Comparison of ENCODE assay signal across 25 cellular contexts in the genomic region with DNA sequence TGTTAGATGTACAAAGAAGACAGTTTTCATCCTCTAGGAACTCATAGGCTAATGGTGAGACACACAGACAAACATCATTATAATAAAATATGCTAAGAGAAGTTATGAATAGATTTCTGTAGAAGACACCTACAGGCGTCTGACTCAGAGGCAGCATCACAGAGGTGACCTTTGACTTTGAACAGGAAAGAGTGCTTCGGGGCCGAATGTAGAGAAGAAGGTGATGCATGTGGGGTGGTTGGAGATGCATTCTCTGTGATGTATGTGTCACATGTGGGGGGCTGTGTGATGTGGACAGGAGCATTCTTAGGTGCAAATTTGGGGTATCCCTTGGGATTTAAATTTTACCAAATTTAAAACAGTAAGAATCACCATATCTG. TPM values are rescaled to one million over a fixed set of nuclear protein-coding genes. Genes with fewer than 3 reads are reported as not detected.
A peak's percentile ranks its signal among the peaks of the same experiment; 100 is the strongest.
DNase-seq lines count a peak whose midpoint lies in the region; ATAC-seq and TF ChIP-seq lines count a peak whose summit lies in the region.
"Had no signal": no experiment of that assay in that cellular context is flagged by ENCODE, and none has a peak within 500 bp of the region (broad histone marks: within the 10 kb centered on the region; RNA-seq: fewer than 3 reads in every experiment).

No MANE protein-coding gene starts in this region.

- no peak overlapping the region for H3K4me3 Mint-ChIP-seq in activated T-cell treated with anti-CD3 and anti-CD28 coated beads, Interleukin-2, amount 50 U/mL, for 4 hours
- H3K4me3 Mint-ChIP-seq in activated T-cell treated with anti-CD3 and anti-CD28 coated beads, Interleukin-2, amount 50 U/mL, for 24 hours: no peak overlapping the region
- H3K4me3 Mint-ChIP-seq in GM23338: peak overlapping the region; percentile 77; the same call in 1 of the 3 replicates
- H3K4me3 Mint-ChIP-seq in activated T-helper 2 cell treated with anti-CD3 and anti-CD28 coated beads, Interferon-gamma antibody, Interleukin-2, Interleukin-4, amounts not matched to agents 10 μg/mL and 5 μg/mL and 100 μg/mL, durations not matched to agents 14 hours and 24 hours and 36 hours (ENCODE audit: low read depth): no peak overlapping the region
- H3K4me3 Mint-ChIP-seq: activated naive CD4-positive, alpha-beta T cell treated with anti-CD3 and anti-CD28 coated beads, Interleukin-2, amount 50 U/mL, for 24 hours; central memory CD8-positive, alpha-beta T cell; mesothelial cell of epicardium had no signal

- no peak overlapping the region for H2AFZ ChIP-seq in GM23338

- peaks cover 17% of the 10 kb centered on the region for H3K27me3 Mint-ChIP-seq in activated T-cell treated with anti-CD3 and anti-CD28 coated beads, Interleukin-2, amount 50 U/mL, for 4 hours (ENCODE audit: low read depth)
- H3K27me3 Mint-ChIP-seq in activated T-cell treated with anti-CD3 and anti-CD28 coated beads, Interleukin-2, amount 50 U/mL, for 24 hours: peaks cover 17% of the 10 kb centered on the region
- peaks cover 10% of the 10 kb centered on the region for H3K27me3 Mint-ChIP-seq in GM23338 (ENCODE audit: insufficient read depth, low read depth, poor library complexity)
- no peaks in the 10 kb centered on the region for H3K27me3 Mint-ChIP-seq in activated T-helper 2 cell treated with anti-CD3 and anti-CD28 coated beads, Interferon-gamma antibody, Interleukin-2, Interleukin-4, amounts not matched to agents 10 μg/mL and 5 μg/mL and 100 μg/mL, durations not matched to agents 14 hours and 24 hours and 36 hours (ENCODE audit: low read depth)

- no peaks in the 10 kb centered on the region for H3K9me2 ChIP-seq in GM23338 (ENCODE audit: insufficient read depth)

- peaks cover 27% of the 10 kb centered on the region for H3K4me1 ChIP-seq in GM23338 (ENCODE audit: insufficient read depth)
- H3K4me1 ChIP-seq: SJSA1 had no signal

- no peaks in the 10 kb centered on the region for H3K27me3 ChIP-seq in GM23338 (ENCODE audit: insufficient read depth)
- H3K27me3 ChIP-seq: BLaER1 treated with 17β-estradiol and CSF1 and Interleukin-3, amounts not matched to agents 10 nM and 100 nM; SJSA1 had no signal

- H3K4me2 ChIP-seq in GM23338: no peak overlapping the region
- H3K4me2 ChIP-seq: BLaER1 treated with 17β-estradiol and CSF1 and Interleukin-3, amounts not matched to agents 10 nM and 100 nM; smooth muscle cell had no signal

- no peak overlapping the region for H3K27ac ChIP-seq in GM23338 (ENCODE audit: low read depth)
- H3K27ac ChIP-seq: BLaER1 treated with 17β-estradiol and CSF1 and Interleukin-3, amounts not matched to agents 10 nM and 100 nM; SJSA1 had no signal

- peaks cover 16% of the 10 kb centered on the region for H3F3A ChIP-seq in GM23338 (replicated peaks; ENCODE audit: low read depth)

- DNase-seq in activated T-cell treated with anti-CD3 and anti-CD28 coated beads, Interleukin-2, amount 50 U/mL, for 4 hours: no peak
- DNase-seq in activated T-cell treated with anti-CD3 and anti-CD28 coated beads, Interleukin-2, amount 50 U/mL, for 24 hours: no peak
- DNase-seq in GM23338 (ENCODE audit: low spot score) (no peak), amygdala (lab: John Stamatoyannopoulos, UW) (no peak)
- no peak for DNase-seq in activated T-helper 2 cell treated with anti-CD3 and anti-CD28 coated beads, Interferon-gamma antibody, Interleukin-2, Interleukin-4, amounts not matched to agents 10 μg/mL and 5 μg/mL and 100 μg/mL, durations not matched to agents 14 hours and 24 hours and 36 hours (ENCODE audit: low spot score)
- peak; percentile 12 to 29 for DNase-seq in stimulated activated CD8-positive, alpha-beta memory T cell treated with anti-CD3 and anti-CD28 coated beads, Interleukin-15, amount 100 ng/mL, for 48 hours (ENCODE audit: low read depth in 2 of 2)
- DNase-seq: activated CD4-positive, alpha-beta T cell treated with anti-CD3 and anti-CD28 coated beads for 4 hours; dermis blood vessel endothelial cell; DND-41; H7; left ventricle myocardium superior; naive thymus-derived CD8-positive, alpha-beta T cell; NCI-H1048; NCI-H187; substantia nigra; T-helper 1 cell had no signal

- peak; percentile 67 to 70 for ATAC-seq in activated T-cell treated with anti-CD3 and anti-CD28 coated beads, Interleukin-2, amount 50 U/mL, for 4 hours
- ATAC-seq in GM23338: no peak
- no peak for ATAC-seq in HG03571 (IDR thresholded peaks at IDR 0.05; ENCODE audit: unreplicated experiment)
- ATAC-seq: left ventricle myocardium superior; naive thymus-derived CD8-positive, alpha-beta T cell had no signal

- intact Hi-C loops in activated T-helper 2 cell treated with anti-CD3 and anti-CD28 coated beads, Interferon-gamma antibody, Interleukin-2, Interleukin-4, amounts not matched to agents 10 μg/mL and 5 μg/mL and 100 μg/mL, durations not matched to agents 14 hours and 24 hours and 36 hours (cut with micrococcal nuclease): no loop called here

- H3K4me1 Mint-ChIP-seq in activated T-cell treated with anti-CD3 and anti-CD28 coated beads, Interleukin-2, amount 50 U/mL, for 4 hours (ENCODE audit: low read depth): peaks cover 3% of the 10 kb centered on the region
- H3K4me1 Mint-ChIP-seq in activated T-cell treated with anti-CD3 and anti-CD28 coated beads, Interleukin-2, amount 50 U/mL, for 24 hours (ENCODE audit: low read depth): peaks cover 22% of the 10 kb centered on the region
- H3K4me1 Mint-ChIP-seq in GM23338: peaks cover 48% of the 10 kb centered on the region
- H3K4me1 Mint-ChIP-seq in activated T-helper 2 cell treated with anti-CD3 and anti-CD28 coated beads, Interferon-gamma antibody, Interleukin-2, Interleukin-4, amounts not matched to agents 10 μg/mL and 5 μg/mL and 100 μg/mL, durations not matched to agents 14 hours and 24 hours and 36 hours (ENCODE audit: low read depth): peaks cover 10% of the 10 kb centered on the region
- H3K4me1 Mint-ChIP-seq: central memory CD8-positive, alpha-beta T cell; mesothelial cell of epicardium had no signal

- H3K79me2 ChIP-seq in GM23338 (replicated peaks; ENCODE audit: insufficient read depth): no peaks in the 10 kb centered on the region

- no peaks in the 10 kb centered on the region for H3K36me3 ChIP-seq in GM23338 (ENCODE audit: insufficient read depth)
- H3K36me3 ChIP-seq: BLaER1 treated with 17β-estradiol and CSF1 and Interleukin-3, amounts not matched to agents 10 nM and 100 nM; SJSA1 had no signal

- H3K9me3 Mint-ChIP-seq in activated T-cell treated with anti-CD3 and anti-CD28 coated beads, Interleukin-2, amount 50 U/mL, for 4 hours: no peaks in the 10 kb centered on the region
- no peaks in the 10 kb centered on the region for H3K9me3 Mint-ChIP-seq in activated T-cell treated with anti-CD3 and anti-CD28 coated beads, Interleukin-2, amount 50 U/mL, for 24 hours
- no peaks in the 10 kb centered on the region for H3K9me3 Mint-ChIP-seq in GM23338
- H3K9me3 Mint-ChIP-seq in activated T-helper 2 cell treated with anti-CD3 and anti-CD28 coated beads, Interferon-gamma antibody, Interleukin-2, Interleukin-4, amounts not matched to agents 10 μg/mL and 5 μg/mL and 100 μg/mL, durations not matched to agents 14 hours and 24 hours and 36 hours: no peaks in the 10 kb centered on the region
- H3K9me3 Mint-ChIP-seq: activated naive CD4-positive, alpha-beta T cell treated with anti-CD3 and anti-CD28 coated beads, Interleukin-2, amount 50 U/mL, for 24 hours; central memory CD8-positive, alpha-beta T cell; mesothelial cell of epicardium; naive thymus-derived CD8-positive, alpha-beta T cell had no signal

- no peaks in the 10 kb centered on the region for H3K36me3 Mint-ChIP-seq in activated T-cell treated with anti-CD3 and anti-CD28 coated beads, Interleukin-2, amount 50 U/mL, for 4 hours (ENCODE audit: insufficient read depth)
- no peaks in the 10 kb centered on the region for H3K36me3 Mint-ChIP-seq in activated T-cell treated with anti-CD3 and anti-CD28 coated beads, Interleukin-2, amount 50 U/mL, for 24 hours (ENCODE audit: low read depth)
- H3K36me3 Mint-ChIP-seq in GM23338 (ENCODE audit: low read depth): no peaks in the 10 kb centered on the region
- no peaks in the 10 kb centered on the region for H3K36me3 Mint-ChIP-seq in activated T-helper 2 cell treated with anti-CD3 and anti-CD28 coated beads, Interferon-gamma antibody, Interleukin-2, Interleukin-4, amounts not matched to agents 10 μg/mL and 5 μg/mL and 100 μg/mL, durations not matched to agents 14 hours and 24 hours and 36 hours (ENCODE audit: low read depth)
- H3K36me3 Mint-ChIP-seq: mesothelial cell of epicardium had no signal

- no peak overlapping the region for H3K27ac Mint-ChIP-seq in activated T-cell treated with anti-CD3 and anti-CD28 coated beads, Interleukin-2, amount 50 U/mL, for 24 hours
- H3K27ac Mint-ChIP-seq in GM23338: no peak overlapping the region
- peak overlapping the region; percentile 38 for H3K27ac Mint-ChIP-seq in activated T-helper 2 cell treated with anti-CD3 and anti-CD28 coated beads, Interferon-gamma antibody, Interleukin-2, Interleukin-4, amounts not matched to agents 10 μg/mL and 5 μg/mL and 100 μg/mL, durations not matched to agents 14 hours and 24 hours and 36 hours
- H3K27ac Mint-ChIP-seq: activated naive CD4-positive, alpha-beta T cell treated with anti-CD3 and anti-CD28 coated beads, Interleukin-2, amount 50 U/mL, for 24 hours; mesothelial cell of epicardium; naive thymus-derived CD8-positive, alpha-beta T cell had no signal

- no peaks in the 10 kb centered on the region for H4K20me1 ChIP-seq in GM23338 (replicated peaks; ENCODE audit: insufficient read depth)
- H4K20me1 ChIP-seq: BLaER1 treated with 17β-estradiol and CSF1 and Interleukin-3, amounts not matched to agents 10 nM and 100 nM had no signal

- H3K4me3 ChIP-seq in GM23338: no peak overlapping the region
- H3K4me3 ChIP-seq: BLaER1 treated with 17β-estradiol and CSF1 and Interleukin-3, amounts not matched to agents 10 nM and 100 nM; SJSA1; smooth muscle cell had no signal

- TF ChIP-seq CTCF in GM23338 (conservative IDR thresholded peaks at IDR 0.05; ENCODE audit: low read depth in 2 of 2): no peak

RNA-seq across cellular contexts. Expression of a gene that starts 6.8 kb away (rescaled TPM):
- total RNA-seq in activated T-cell treated with anti-CD3 and anti-CD28 coated beads, Interleukin-2, amount 50 U/mL, for 4 hours: not detected
- 4.0 and 5.2 TPM in 2 replicates for total RNA-seq in GM23338 (2014; rRNA removed; shearing (Covaris generic))
- 9.1 and 10.6 TPM in 2 replicates for polyA plus RNA-seq in GM23338 (2016; fragmentation: Nextera tagmentation; extraction: Ambion mirVana)
- 0.16 and 0.18 TPM in 2 replicates for total RNA-seq in activated T-helper 2 cell treated with anti-CD3 and anti-CD28 coated beads, Interferon-gamma antibody, Interleukin-2, Interleukin-4, amounts not matched to agents 10 μg/mL and 5 μg/mL and 100 μg/mL, durations not matched to agents 14 hours and 24 hours and 36 hours
- total RNA-seq: dermis blood vessel endothelial cell; left ventricle myocardium superior; LHCN-M2; naive thymus-derived CD8-positive, alpha-beta T cell; osteoblast; SJSA1 had no signal
- polyA plus RNA-seq: naive thymus-derived CD8-positive, alpha-beta T cell had no signal

RNA-seq across cellular contexts. Expression of a gene that starts 14.8 kb away (rescaled TPM):
- 1 to 10 TPM in 2 of 3 donors, under 1 TPM in 1; 0.47 to 1.8 (median 1.2) TPM for total RNA-seq in activated T-cell treated with anti-CD3 and anti-CD28 coated beads, Interleukin-2, amount 50 U/mL, for 4 hours
- 0.56 TPM in 1 of 2 replicates, not detected in the other for total RNA-seq in GM23338 (2014; rRNA removed; shearing (Covaris generic))
- polyA plus RNA-seq in GM23338 (2016; fragmentation: Nextera tagmentation; extraction: Ambion mirVana): not detected in 2 replicates
- total RNA-seq in activated T-helper 2 cell treated with anti-CD3 and anti-CD28 coated beads, Interferon-gamma antibody, Interleukin-2, Interleukin-4, amounts not matched to agents 10 μg/mL and 5 μg/mL and 100 μg/mL, durations not matched to agents 14 hours and 24 hours and 36 hours: 1.0 and 1.1 TPM in 2 replicates
- total RNA-seq: SJSA1 had no signal
- polyA plus RNA-seq: naive thymus-derived CD8-positive, alpha-beta T cell had no signal

RNA-seq across cellular contexts. Expression of a gene that starts 37.5 kb away (rescaled TPM):
- total RNA-seq in activated T-cell treated with anti-CD3 and anti-CD28 coated beads, Interleukin-2, amount 50 U/mL, for 4 hours: under 1 TPM; 0.11 to 0.30 (median 0.29) TPM
- total RNA-seq in GM23338 (2014; rRNA removed; shearing (Covaris generic)): 40.9 and 48.3 TPM in 2 replicates
- polyA plus RNA-seq in GM23338 (2016; fragmentation: Nextera tagmentation; extraction: Ambion mirVana): 22.2 and 24.3 TPM in 2 replicates
- total RNA-seq in activated T-helper 2 cell treated with anti-CD3 and anti-CD28 coated beads, Interferon-gamma antibody, Interleukin-2, Interleukin-4, amounts not matched to agents 10 μg/mL and 5 μg/mL and 100 μg/mL, durations not matched to agents 14 hours and 24 hours and 36 hours: 0.09 and 0.23 TPM in 2 replicates
- total RNA-seq: dermis blood vessel endothelial cell, SJSA1 had no signal

RNA-seq across cellular contexts. Expression of a gene that starts 37.7 kb away (rescaled TPM):
- total RNA-seq in activated T-cell treated with anti-CD3 and anti-CD28 coated beads, Interleukin-2, amount 50 U/mL, for 4 hours: 10 to 100 TPM; 49.7 to 54.1 (median 52.1) TPM
- 42.7 and 49.3 TPM in 2 replicates for total RNA-seq in GM23338 (2014; rRNA removed; shearing (Covaris generic))
- polyA plus RNA-seq in GM23338 (2016; fragmentation: Nextera tagmentation; extraction: Ambion mirVana): 33.7 and 36.2 TPM in 2 replicates
- 39.6 and 40.4 TPM in 2 replicates for total RNA-seq in activated T-helper 2 cell treated with anti-CD3 and anti-CD28 coated beads, Interferon-gamma antibody, Interleukin-2, Interleukin-4, amounts not matched to agents 10 μg/mL and 5 μg/mL and 100 μg/mL, durations not matched to agents 14 hours and 24 hours and 36 hours

Comparison
In these comparisons a context has a peak if more than half of its experiments do, and no peak if none do; other contexts are left out.
1. ATAC-seq: peak in activated T-cell treated with anti-CD3 and anti-CD28 coated beads, Interleukin-2, amount 50 U/mL, for 4 hours (2 of 2); none in GM23338 (single experiment) and HG03571 (single experiment).
2. DNase-seq: peak in stimulated activated CD8-positive, alpha-beta memory T cell treated with anti-CD3 and anti-CD28 coated beads, Interleukin-15, amount 100 ng/mL, for 48 hours (2 of 2); none in activated T-cell treated with anti-CD3 and anti-CD28 coated beads, Interleukin-2, amount 50 U/mL, for 4 hours (single experiment), activated T-cell treated with anti-CD3 and anti-CD28 coated beads, Interleukin-2, amount 50 U/mL, for 24 hours (single experiment), GM23338 (single experiment), activated T-helper 2 cell treated with anti-CD3 and anti-CD28 coated beads, Interferon-gamma antibody, Interleukin-2, Interleukin-4, amounts not matched to agents 10 μg/mL and 5 μg/mL and 100 μg/mL, durations not matched to agents 14 hours and 24 hours and 36 hours (single experiment) and amygdala (0 of 56).
3. RNA of a gene that starts 37.5 kb away (total RNA-seq): 40.9 to 48.3 TPM in GM23338; 0.11 to 0.30 TPM in activated T-cell treated with anti-CD3 and anti-CD28 coated beads, Interleukin-2, amount 50 U/mL, for 4 hours and 0.09 to 0.23 TPM in activated T-helper 2 cell treated with anti-CD3 and anti-CD28 coated beads, Interferon-gamma antibody, Interleukin-2, Interleukin-4, amounts not matched to agents 10 μg/mL and 5 μg/mL and 100 μg/mL, durations not matched to agents 14 hours and 24 hours and 36 hours; every median in the first group is over 10 times any median in the second.